8 cellular contexts compared by ENCODE assay signal in the genomic region with DNA sequence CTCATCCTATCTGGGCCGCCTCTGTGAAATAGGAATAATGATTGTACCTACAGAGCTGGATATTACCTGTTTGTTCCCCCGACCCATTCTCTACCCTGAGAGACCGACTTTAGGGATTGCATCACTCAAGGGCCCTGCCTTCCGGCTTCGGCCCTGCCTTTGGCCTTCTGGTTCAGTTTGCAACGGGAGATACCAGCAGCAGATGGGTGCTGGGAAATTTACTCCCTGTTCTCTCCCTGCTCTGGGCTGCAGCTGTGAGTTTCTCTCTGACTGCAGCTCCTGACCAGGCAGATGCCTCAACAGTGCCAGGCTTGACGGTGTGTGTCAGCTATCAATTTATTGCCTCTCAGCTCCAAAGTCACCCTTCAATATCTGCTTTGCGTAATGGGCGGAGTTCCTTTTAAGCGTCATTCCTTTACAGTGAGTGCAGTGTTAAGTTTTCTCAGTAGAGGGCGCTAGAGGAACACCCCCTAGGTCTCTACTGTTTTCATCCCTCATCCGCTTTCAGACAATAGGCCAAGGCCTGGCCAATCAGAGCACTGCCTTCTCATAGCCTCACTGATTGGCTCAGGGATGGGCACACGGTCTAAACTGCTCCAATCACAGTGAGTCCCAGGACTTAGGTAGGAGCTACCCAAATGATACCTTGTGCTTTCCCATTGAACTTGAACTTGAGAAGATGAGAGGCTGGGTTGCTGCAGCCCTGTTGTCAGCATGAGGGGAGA. TPM values are rescaled to one million over a fixed set of nuclear protein-coding genes. Genes with fewer than 3 reads are reported as not detected.
DNase-seq lines count a peak whose midpoint lies in the region; ATAC-seq and TF ChIP-seq lines count a peak whose summit lies in the region.

No MANE protein-coding gene starts in this region.

- CTCF ChIA-PET in Caco-2 (lab: Charles Lee): interaction anchor here (0.5 to 6.9 kb wide), 17 partner anchors 8 to 331 kb away, joined by 3 to 232 read pairs (median 3); a partner anchor contains a TSS

- no TSS peak for BruUV-seq in Caco-2 (replicated peaks; lab: Mats Ljungman, UMichigan)

- H3K36me3 ChIP-seq in Caco-2 (ENCODE audit: control insufficient read depth, insufficient read depth, low read length): no peaks in the 10 kb centered on the region
- no peaks in the 10 kb centered on the region for H3K36me3 ChIP-seq in MG63
- H3K36me3 ChIP-seq in SK-N-MC (ENCODE audit: insufficient read depth, low read length): no peaks in the 10 kb centered on the region

- H3K9ac ChIP-seq in SK-N-MC (ENCODE audit: insufficient read length): no peak overlapping the region

- H3K27me3 Mint-ChIP-seq in Caco-2 (ENCODE audit: insufficient read depth, unreplicated experiment): peaks cover 10% of the 10 kb centered on the region
- peaks cover 2% of the 10 kb centered on the region for H3K27me3 Mint-ChIP-seq in memory B cell

- H3K4me3 ChIP-seq in Caco-2 (ENCODE audit: low read depth, low read length) (no peak overlapping the region), MG63 (no peak overlapping the region), SK-N-MC (no peak overlapping the region)

- H3K9me3 ChIP-seq in Caco-2: no peaks in the 10 kb centered on the region
- no peaks in the 10 kb centered on the region for H3K9me3 ChIP-seq in MG63
- no peaks in the 10 kb centered on the region for H3K9me3 ChIP-seq in SK-N-MC (ENCODE audit: low read depth, low read length)

- H3K27me3 ChIP-seq in Caco-2 (replicated peaks; ENCODE audit: control insufficient read depth, insufficient read depth, low read length): no peaks in the 10 kb centered on the region
- no peaks in the 10 kb centered on the region for H3K27me3 ChIP-seq in MG63

- H3K27ac Mint-ChIP-seq in Caco-2 (ENCODE audit: unreplicated experiment) (no peak overlapping the region), memory B cell (no peak overlapping the region)

- intact Hi-C loops in Caco-2 (cut with micrococcal nuclease; ENCODE audit: unreplicated experiment): loop anchor here (1.0 kb wide), 1 partner anchor 313 kb away; no protein-coding TSS in a partner anchor

- H3K27ac ChIP-seq in SK-N-MC: no peak overlapping the region

- H3K4me1 ChIP-seq in Caco-2: no peaks in the 10 kb centered on the region

- peak; percentile 74 for ATAC-seq in GM21390 (IDR thresholded peaks at IDR 0.05; ENCODE audit: unreplicated experiment)
- ATAC-seq in memory B cell (ENCODE audit: low read depth): peak; percentile 89
- ATAC-seq in omental fat pad (ENCODE audit: low FRiP score): no peak

- peaks cover 7% of the 10 kb centered on the region for H3K36me3 Mint-ChIP-seq in Caco-2 (ENCODE audit: insufficient read depth, unreplicated experiment)
- no peaks in the 10 kb centered on the region for H3K36me3 Mint-ChIP-seq in memory B cell

- TF ChIP-seq CTCF in Caco-2 (IDR thresholded peaks at IDR 0.05; ENCODE audit: insufficient read depth in 1 of 2, low read depth in 1 of 2, low read length in 1 of 2, severe bottlenecking in 1 of 2, unreplicated experiment in 1 of 2): peak; percentile 75 to 96
- TF ChIP-seq CTCF in omental fat pad (IDR thresholded peaks at IDR 0.05): no peak

- POLR2A ChIA-PET in Caco-2 (lab: Charles Lee): no interaction called here

- H3K4me3 Mint-ChIP-seq in Caco-2 (ENCODE audit: unreplicated experiment): no peak overlapping the region
- no peak overlapping the region for H3K4me3 Mint-ChIP-seq in memory B cell

- DNase-seq in Caco-2: peak; percentile 88 to 91
- peak; percentile 60 for DNase-seq in MG63
- DNase-seq in SK-N-MC (ENCODE audit: low read depth, low spot score): peak; percentile 65
- peak; percentile 77 for DNase-seq in dermis blood vessel endothelial cell
- peak in 1 of 2 donors; percentile 38 for DNase-seq in memory B cell (ENCODE audit: low spot score in 2 of 2)
- no peak for DNase-seq in omental fat pad (ENCODE audit: low spot score)
- DNase-seq in OCI-M2 (lab: John Stamatoyannopoulos, UW; ENCODE audit: unreplicated experiment): no peak

- no peaks in the 10 kb centered on the region for H3K9me3 Mint-ChIP-seq in Caco-2 (ENCODE audit: unreplicated experiment)
- no peaks in the 10 kb centered on the region for H3K9me3 Mint-ChIP-seq in memory B cell

- peaks cover 16% of the 10 kb centered on the region for H3K4me1 Mint-ChIP-seq in Caco-2 (ENCODE audit: low read depth, unreplicated experiment)
- H3K4me1 Mint-ChIP-seq in memory B cell: no peaks in the 10 kb centered on the region

RNA-seq across cellular contexts. Expression of a gene that starts 30.0 kb away (rescaled TPM):
- total RNA-seq in Caco-2 (2022): 1.3 and 1.5 TPM in 2 replicates
- total RNA-seq in MG63 (2014; rRNA removed; shearing (Covaris generic); ENCODE audit: low replicate concordance): 65.9 and 68.9 TPM in 2 replicates
- 0.70 and 3.1 TPM in 2 replicates for total RNA-seq in dermis blood vessel endothelial cell
- 1 to 10 TPM in 2 of 4 donors, under 1 TPM in 1, not detected in 1; 0.19 to 1.4 (median 1.2) TPM for total RNA-seq in omental fat pad

RNA-seq across cellular contexts. Expression of a gene that starts 34.3 kb away (rescaled TPM):
- total RNA-seq in Caco-2 (2022): 12.9 and 13.2 TPM in 2 replicates
- total RNA-seq in MG63 (2014; rRNA removed; shearing (Covaris generic); ENCODE audit: low replicate concordance): 11.7 and 13.6 TPM in 2 replicates
- total RNA-seq in dermis blood vessel endothelial cell: 8.5 and 9.2 TPM in 2 replicates
- total RNA-seq in omental fat pad: 1 to 10 TPM; 3.3 to 5.5 (median 3.6) TPM

RNA-seq across cellular contexts. Expression of a gene that starts 34.6 kb away (rescaled TPM):
- total RNA-seq in Caco-2 (2022): 170 and 188 TPM in 2 replicates
- 187 and 483 TPM in 2 replicates for total RNA-seq in MG63 (2014; rRNA removed; shearing (Covaris generic); ENCODE audit: low replicate concordance)
- 71.5 and 75.9 TPM in 2 replicates for total RNA-seq in dermis blood vessel endothelial cell
- total RNA-seq in omental fat pad: 10 to 100 TPM; 39.0 to 62.0 (median 49.6) TPM

Comparison
In these comparisons a context has a peak if more than half of its experiments do, and no peak if none do; other contexts are left out.
1. DNase-seq: peak in Caco-2 (2 of 2), MG63 (single experiment), SK-N-MC (single experiment) and dermis blood vessel endothelial cell (single experiment); none in omental fat pad (single experiment) and OCI-M2 (single experiment).
2. CTCF ChIP-seq: peak in Caco-2 (2 of 2); none in omental fat pad (0 of 3).
3. RNA of a gene that starts 30.0 kb away (total RNA-seq): 65.9 to 68.9 TPM in MG63; 0.70 to 3.1 TPM in dermis blood vessel endothelial cell, 1.3 to 1.5 TPM in Caco-2 and 0.19 to 1.4 TPM in omental fat pad; every median in the first group is over 10 times any median in the second.